11 cellular contexts compared by ENCODE assay signal in genomic region chr14:58430156-58430555, GRCh38. TPM values are rescaled to one million over a fixed set of nuclear protein-coding genes. Genes with fewer than 3 reads are reported as not detected.
DNase-seq lines count a peak whose midpoint lies in the region; ATAC-seq, FAIRE-seq and TF ChIP-seq lines count a peak whose summit lies in the region.
"Had no signal": no experiment of that assay in that cellular context is flagged by ENCODE, and none has a peak within 500 bp of the region (broad histone marks: within the 10 kb centered on the region; RNA-seq: fewer than 3 reads in every experiment).

No MANE protein-coding gene starts in this region.

- H3K4me2 ChIP-seq in keratinocyte (ENCODE audit: control insufficient read depth, extremely low read depth, insufficient read depth, low read depth, low read length): peak overlapping the region; percentile 73

- CTCF ChIA-PET in CD4-positive, alpha-beta T cell (lab: Charles Lee): interaction anchor here (0.7 kb wide), 1 partner anchor 35 kb away, joined by 3 read pairs; no protein-coding TSS in a partner anchor

- H3K36me3 ChIP-seq in keratinocyte (ENCODE audit: control insufficient read depth in 2 of 2, extremely low read depth in 1 of 2, insufficient read depth in 2 of 2, low read length in 2 of 2): no peaks in the 10 kb centered on the region

- peaks cover 54% of the 10 kb centered on the region for H3K4me1 Mint-ChIP-seq in CD4-positive, alpha-beta T cell (ENCODE audit: low read depth)
- H3K4me1 Mint-ChIP-seq in HFFc6 (ENCODE audit: low read depth) (peaks cover 26% of the 10 kb centered on the region), osteocyte (ENCODE audit: unreplicated experiment) (peaks cover 33% of the 10 kb centered on the region)
- peaks cover 29% of the 10 kb centered on the region for H3K4me1 Mint-ChIP-seq in activated naive CD8-positive, alpha-beta T cell treated with anti-CD3 and anti-CD28 coated beads, Interleukin-2, amount 10 ng/mL, durations not matched to agents 7 days and 5 days

- H3K27ac ChIP-seq in CD4-positive, alpha-beta T cell (ENCODE audit: low read depth, low read length): no peak overlapping the region
- H3K27ac ChIP-seq in keratinocyte (ENCODE audit: control insufficient read depth, insufficient read depth, low read length): no peak overlapping the region

- H3K4me3 Mint-ChIP-seq in CD4-positive, alpha-beta T cell: peak overlapping the region; percentile 92
- H3K4me3 Mint-ChIP-seq in HFFc6 (peak overlapping the region; percentile 94), osteocyte (ENCODE audit: unreplicated experiment) (no peak overlapping the region)
- peak overlapping the region; percentile 6 for H3K4me3 Mint-ChIP-seq in activated naive CD8-positive, alpha-beta T cell treated with anti-CD3 and anti-CD28 coated beads, Interleukin-2, amount 10 ng/mL, durations not matched to agents 7 days and 5 days

- no peak for TF ChIP-seq POLR2A in GM12892 (IDR thresholded peaks at IDR 0.05; ENCODE audit: low read depth, low read length)

- no peak overlapping the region for H3K9ac ChIP-seq in keratinocyte (ENCODE audit: control insufficient read depth, extremely low read depth, insufficient read depth, low read length)

- DNase-seq in CD4-positive, alpha-beta T cell: no peak
- DNase-seq in HFFc6 (peak; percentile 78), keratinocyte (ENCODE audit: low read depth, low spot score) (no peak), osteocyte (ENCODE audit: extremely low spot score, unreplicated experiment) (no peak), GM12892 (ENCODE audit: insufficient read length) (no peak), HT-29 (ENCODE audit: low spot score) (no peak)
- DNase-seq in activated naive CD8-positive, alpha-beta T cell treated with anti-CD3 and anti-CD28 coated beads, Interleukin-2, amount 10 ng/mL, durations not matched to agents 7 days and 5 days: no peak
- DNase-seq: NCI-H1048 had no signal

- H3K27me3 Mint-ChIP-seq in CD4-positive, alpha-beta T cell: no peaks in the 10 kb centered on the region
- H3K27me3 Mint-ChIP-seq in HFFc6 (ENCODE audit: insufficient read depth): no peaks in the 10 kb centered on the region
- H3K27me3 Mint-ChIP-seq in activated naive CD8-positive, alpha-beta T cell treated with anti-CD3 and anti-CD28 coated beads, Interleukin-2, amount 10 ng/mL, durations not matched to agents 7 days and 5 days: no peaks in the 10 kb centered on the region
- H3K27me3 Mint-ChIP-seq in osteocyte (ENCODE audit: unreplicated experiment): no peaks in the 10 kb centered on the region

- H3K9me3 ChIP-seq in CD4-positive, alpha-beta T cell (ENCODE audit: control insufficient read depth, low read length): no peaks in the 10 kb centered on the region
- H3K9me3 ChIP-seq in keratinocyte (ENCODE audit: control insufficient read depth, low read depth, low read length): no peaks in the 10 kb centered on the region

- H3K4me3 ChIP-seq in keratinocyte (ENCODE audit: control insufficient read depth in 2 of 3, extremely low read depth in 1 of 3, insufficient read depth in 2 of 3, low read depth in 1 of 3, low read length in 3 of 3): no peak overlapping the region

- FAIRE-seq in keratinocyte (lab: Jason Lieb, UNC): no peak
- no peak for FAIRE-seq in GM12892 (lab: Jason Lieb, UNC)

- POLR2A ChIA-PET in CD4-positive, alpha-beta T cell (lab: Charles Lee): no interaction called here
- POLR2A ChIA-PET in activated naive CD8-positive, alpha-beta T cell treated with anti-CD3 and anti-CD28 coated beads, Interleukin-2, amount 10 ng/mL, durations not matched to agents 7 days and 5 days (lab: Charles Lee): no interaction called here

- ATAC-seq in CD4-positive, alpha-beta T cell (ENCODE audit: poor library complexity): no peak
- no peak for ATAC-seq in activated naive CD8-positive, alpha-beta T cell treated with anti-CD3 and anti-CD28 coated beads, Interleukin-2, amount 10 ng/mL, durations not matched to agents 7 days and 5 days (ENCODE audit: low read depth)
- no peak for ATAC-seq in HG03565 (IDR thresholded peaks at IDR 0.05; ENCODE audit: unreplicated experiment)
- ATAC-seq: left lobe of liver had no signal

- H3K27ac Mint-ChIP-seq in CD4-positive, alpha-beta T cell: peak overlapping the region; percentile 93
- H3K27ac Mint-ChIP-seq in HFFc6: peak overlapping the region; percentile 70
- peak overlapping the region; percentile 19 for H3K27ac Mint-ChIP-seq in activated naive CD8-positive, alpha-beta T cell treated with anti-CD3 and anti-CD28 coated beads, Interleukin-2, amount 10 ng/mL, durations not matched to agents 7 days and 5 days
- H3K27ac Mint-ChIP-seq in osteocyte (ENCODE audit: unreplicated experiment): no peak overlapping the region

- dilution Hi-C loops in keratinocyte (cut with MboI; ENCODE audit: extremely low pct_ligation_motif_present, low sequenced_read_pairs): no loop called here

- intact Hi-C loops in CD4-positive, alpha-beta T cell (cut with DNase I, micrococcal nuclease): no loop called here

- H3K79me2 ChIP-seq in keratinocyte (ENCODE audit: control insufficient read depth, insufficient read depth, low read length): peaks cover 30% of the 10 kb centered on the region

- no peak for TF ChIP-seq CTCF in CD4-positive, alpha-beta T cell (IDR thresholded peaks at IDR 0.05)
- TF ChIP-seq CTCF in HFFc6 (IDR thresholded peaks at IDR 0.05) (no peak), keratinocyte (optimal IDR thresholded peaks at IDR 0.05 in 1 of 3, IDR thresholded peaks at IDR 0.05 in 1 of 3, conservative IDR thresholded peaks at IDR 0.05 in 1 of 3; ENCODE audit: extremely low read depth in 1 of 3, insufficient read depth in 2 of 3, low read length in 3 of 3) (no peak), osteocyte (IDR thresholded peaks at IDR 0.05) (no peak)

- H3K4me1 ChIP-seq in keratinocyte (ENCODE audit: control insufficient read depth, extremely low read depth, insufficient read depth, low read length): peaks cover 22% of the 10 kb centered on the region

- H3K9me1 ChIP-seq in keratinocyte (ENCODE audit: control insufficient read depth, extremely low read depth, insufficient read depth, low read length): no peaks in the 10 kb centered on the region

- H3K27me3 ChIP-seq in CD4-positive, alpha-beta T cell (ENCODE audit: control insufficient read depth, insufficient read depth, low read length): no peaks in the 10 kb centered on the region
- no peaks in the 10 kb centered on the region for H3K27me3 ChIP-seq in keratinocyte (ENCODE audit: control insufficient read depth, extremely low read depth, insufficient read depth, low read length)

- no peak overlapping the region for H2AFZ ChIP-seq in keratinocyte (ENCODE audit: control insufficient read depth, low read length)

- H4K20me1 ChIP-seq in keratinocyte (ENCODE audit: control insufficient read depth, extremely low read depth, insufficient read depth, low read length): no peaks in the 10 kb centered on the region

- H3K36me3 Mint-ChIP-seq in CD4-positive, alpha-beta T cell (ENCODE audit: low read depth): peaks cover 71% of the 10 kb centered on the region
- peaks cover 13% of the 10 kb centered on the region; the same call in 1 of the 2 replicates for H3K36me3 Mint-ChIP-seq in HFFc6 (ENCODE audit: low read depth)
- peaks cover 15% of the 10 kb centered on the region for H3K36me3 Mint-ChIP-seq in activated naive CD8-positive, alpha-beta T cell treated with anti-CD3 and anti-CD28 coated beads, Interleukin-2, amount 10 ng/mL, durations not matched to agents 7 days and 5 days
- peaks cover 6% of the 10 kb centered on the region for H3K36me3 Mint-ChIP-seq in osteocyte (ENCODE audit: unreplicated experiment)

- H3K9me3 Mint-ChIP-seq in CD4-positive, alpha-beta T cell: no peaks in the 10 kb centered on the region
- H3K9me3 Mint-ChIP-seq in HFFc6 (no peaks in the 10 kb centered on the region), osteocyte (ENCODE audit: unreplicated experiment) (no peaks in the 10 kb centered on the region)
- H3K9me3 Mint-ChIP-seq in activated naive CD8-positive, alpha-beta T cell treated with anti-CD3 and anti-CD28 coated beads, Interleukin-2, amount 10 ng/mL, durations not matched to agents 7 days and 5 days: no peaks in the 10 kb centered on the region

RNA-seq across cellular contexts. Expression of gene KIAA0586, which starts 2.6 kb away (rescaled TPM):
- 10 to 100 TPM; 16.5 to 18.2 TPM for total RNA-seq in CD4-positive, alpha-beta T cell
- 10 to 100 TPM; 16.6 to 29.1 (median 26.0) TPM for total RNA-seq in HFFc6 (2021; fragmentation: NEBNext Ultra II Directional; extraction: Animal tissue kit (Norgen Biotek cat#: 25700))
- 10 to 100 TPM; 27.4 to 29.9 TPM for total RNA-seq in activated naive CD8-positive, alpha-beta T cell treated with anti-CD3 and anti-CD28 coated beads, Interleukin-2, amount 10 ng/mL, durations not matched to agents 7 days and 5 days
- polyA plus RNA-seq in keratinocyte: 8.2 to 12.4 TPM (median 10.5 TPM) in 3 replicates
- polyA plus RNA-seq in keratinocyte (2011; ENCODE audit: low read depth): 3.6 TPM
- polyA plus RNA-seq in keratinocyte (2011; cell fraction: cytosol; rRNA removed): 5.5 and 9.5 TPM in 2 replicates
- polyA plus RNA-seq in keratinocyte (2011; cell fraction: nucleus; rRNA removed): 14.4 and 15.3 TPM in 2 replicates
- 4.1 and 8.3 TPM in 2 replicates for polyA plus RNA-seq in keratinocyte (2012; ENCODE audit: low replicate concordance)
- polyA minus RNA-seq in keratinocyte: 15.0 to 34.5 TPM (median 18.9 TPM) in 3 replicates
- 10.7 TPM for polyA minus RNA-seq in keratinocyte (2011; cell fraction: cytosol; rRNA and poly(A)+ RNA removed)
- polyA minus RNA-seq in keratinocyte (2011; cell fraction: nucleus; rRNA and poly(A)+ RNA removed): 16.2 and 33.1 TPM in 2 replicates
- total RNA-seq in osteocyte: 17.9 and 19.0 TPM in 2 replicates
- 16.9 TPM for polyA plus RNA-seq in GM12892 (2012; ENCODE audit: missing spikeins)
- total RNA-seq in HT-29 (2014; rRNA removed; shearing (Covaris generic)): 5.0 TPM in 2 replicates

RNA-seq across cellular contexts. Expression of gene TIMM9, which starts 2.8 kb away (rescaled TPM):
- 10 to 100 TPM; 33.1 to 34.9 TPM for total RNA-seq in CD4-positive, alpha-beta T cell
- total RNA-seq in HFFc6 (2021; fragmentation: NEBNext Ultra II Directional; extraction: Animal tissue kit (Norgen Biotek cat#: 25700)): 10 to 100 TPM; 34.2 to 41.8 (median 39.2) TPM
- total RNA-seq in activated naive CD8-positive, alpha-beta T cell treated with anti-CD3 and anti-CD28 coated beads, Interleukin-2, amount 10 ng/mL, durations not matched to agents 7 days and 5 days: 10 to 100 TPM; 34.6 to 38.0 TPM
- polyA plus RNA-seq in keratinocyte: 18.1 to 44.4 TPM (median 29.6 TPM) in 3 replicates
- 98.1 TPM for polyA plus RNA-seq in keratinocyte (2011; ENCODE audit: low read depth)
- polyA plus RNA-seq in keratinocyte (2011; cell fraction: cytosol; rRNA removed): 32.0 and 36.9 TPM in 2 replicates
- polyA plus RNA-seq in keratinocyte (2011; cell fraction: nucleus; rRNA removed): 11.0 and 18.7 TPM in 2 replicates
- 53.7 and 69.9 TPM in 2 replicates for polyA plus RNA-seq in keratinocyte (2012; ENCODE audit: low replicate concordance)
- polyA minus RNA-seq in keratinocyte: 4.6 to 26.3 TPM (median 16.0 TPM) in 3 replicates
- 23.6 TPM for polyA minus RNA-seq in keratinocyte (2011; cell fraction: cytosol; rRNA and poly(A)+ RNA removed)
- polyA minus RNA-seq in keratinocyte (2011; cell fraction: nucleus; rRNA and poly(A)+ RNA removed): 1.3 and 5.0 TPM in 2 replicates
- 39.6 and 40.1 TPM in 2 replicates for total RNA-seq in osteocyte
- 74.7 TPM for polyA plus RNA-seq in GM12892 (2012; ENCODE audit: missing spikeins)
- total RNA-seq in HT-29 (2014; rRNA removed; shearing (Covaris generic)): 9.5 and 11.8 TPM in 2 replicates

RNA-seq across cellular contexts. Expression of gene TOMM20L, which starts 34.4 kb away (rescaled TPM):
- under 1 TPM in 1 of 2 experiments, not detected in 1; 0.56 TPM for total RNA-seq in CD4-positive, alpha-beta T cell
- total RNA-seq in HFFc6 (2021; fragmentation: NEBNext Ultra II Directional; extraction: Animal tissue kit (Norgen Biotek cat#: 25700)): not detected
- total RNA-seq in activated naive CD8-positive, alpha-beta T cell treated with anti-CD3 and anti-CD28 coated beads, Interleukin-2, amount 10 ng/mL, durations not matched to agents 7 days and 5 days: not detected
- polyA plus RNA-seq in keratinocyte: not detected in 3 replicates
- not detected for polyA plus RNA-seq in keratinocyte (2011; ENCODE audit: low read depth)
- not detected in 2 replicates for polyA plus RNA-seq in keratinocyte (2011; cell fraction: cytosol; rRNA removed)
- polyA plus RNA-seq in keratinocyte (2011; cell fraction: nucleus; rRNA removed): not detected in 2 replicates
- polyA plus RNA-seq in keratinocyte (2012; ENCODE audit: low replicate concordance): not detected in 2 replicates
- polyA minus RNA-seq in keratinocyte: not detected in 3 replicates
- polyA minus RNA-seq in keratinocyte (2011; cell fraction: cytosol; rRNA and poly(A)+ RNA removed): not detected
- polyA minus RNA-seq in keratinocyte (2011; cell fraction: nucleus; rRNA and poly(A)+ RNA removed): not detected in 2 replicates
- total RNA-seq in osteocyte: not detected in 2 replicates
- polyA plus RNA-seq in GM12892 (2012; ENCODE audit: missing spikeins): not detected
- total RNA-seq in HT-29 (2014; rRNA removed; shearing (Covaris generic)): not detected in 2 replicates
- total RNA-seq: left lobe of liver had no signal
- polyA plus RNA-seq: thymus had no signal
